ENCODE assay signal across 14 cellular contexts in the genomic region with DNA sequence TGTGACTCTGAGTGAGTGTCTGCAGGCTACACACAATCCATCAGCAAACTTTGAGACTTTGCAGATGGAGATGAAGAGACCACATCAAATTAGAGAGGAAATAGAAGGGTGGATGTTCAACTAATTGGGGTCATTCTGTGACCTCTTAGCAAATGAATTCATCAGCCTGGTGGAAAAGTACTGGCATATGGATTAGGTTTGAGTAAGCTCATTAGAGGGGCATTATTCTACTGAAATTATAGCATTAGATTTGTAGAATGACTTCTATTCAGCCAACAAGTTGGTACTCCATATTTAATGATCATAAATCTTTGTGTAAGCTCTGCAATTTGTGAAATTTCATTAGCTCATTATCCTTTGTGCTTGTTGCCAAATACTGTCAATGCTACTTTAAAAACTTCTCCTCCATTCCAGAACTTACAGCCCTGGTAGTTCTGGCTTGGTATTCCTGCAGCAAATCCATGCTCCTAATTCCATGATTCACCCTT.
DNase-seq lines count a peak whose midpoint lies in the region; ATAC-seq and TF ChIP-seq lines count a peak whose summit lies in the region.
"Had no signal": no experiment of that assay in that cellular context is flagged by ENCODE, and none has a peak within 500 bp of the region (broad histone marks: within the 10 kb centered on the region; RNA-seq: fewer than 3 reads in every experiment).

No MANE protein-coding gene starts in this region.

- peak overlapping the region; percentile 66 for H3K4me2 ChIP-seq in KMS-11

- ATAC-seq in activated naive CD4-positive, alpha-beta T cell treated with anti-CD3 and anti-CD28 coated beads, Interleukin-2, amount 50 U/mL, for 72 hours = no peak
- ATAC-seq in GM19452 (IDR thresholded peaks at IDR 0.05; ENCODE audit: unreplicated experiment) = no peak

- POLR2A ChIA-PET in activated CD4-positive, alpha-beta T cell treated with anti-CD3 and anti-CD28 coated beads, Interleukin-2, amount 10 ng/mL, durations not matched to agents 7 days and 5 days (lab: Charles Lee) = no interaction called here

- H3K27ac Mint-ChIP-seq in activated CD4-positive, alpha-beta T cell treated with anti-CD3 and anti-CD28 coated beads, Interleukin-2, amount 10 ng/mL, durations not matched to agents 7 days and 5 days = peak overlapping the region; percentile 93
- H3K27ac Mint-ChIP-seq in activated naive CD4-positive, alpha-beta T cell treated with anti-CD3 and anti-CD28 coated beads, Interleukin-2, amount 50 U/mL, for 72 hours = peak overlapping the region; percentile 96 to 97

- CTCF ChIA-PET in activated CD4-positive, alpha-beta T cell treated with anti-CD3 and anti-CD28 coated beads, Interleukin-2, amount 10 ng/mL, durations not matched to agents 7 days and 5 days (lab: Charles Lee) = interaction anchor here (0.7 to 1.8 kb wide), 4 partner anchors 8 to 71 kb away, joined by 3 to 10 read pairs (median 4); no protein-coding TSS in a partner anchor

- H3K79me2 ChIP-seq in KMS-11 (ENCODE audit: insufficient read depth, low read depth) = no peaks in the 10 kb centered on the region

- H3K36me3 Mint-ChIP-seq in activated CD4-positive, alpha-beta T cell treated with anti-CD3 and anti-CD28 coated beads, Interleukin-2, amount 10 ng/mL, durations not matched to agents 7 days and 5 days (ENCODE audit: low read depth) = peaks cover 31% of the 10 kb centered on the region
- peaks cover 55 to 88% of the 10 kb centered on the region in 2 donors for H3K36me3 Mint-ChIP-seq in activated naive CD4-positive, alpha-beta T cell treated with anti-CD3 and anti-CD28 coated beads, Interleukin-2, amount 50 U/mL, for 72 hours
- H3K36me3 Mint-ChIP-seq: IgD-negative memory B cell had no signal

- peaks cover 87% of the 10 kb centered on the region for H3K4me1 ChIP-seq in KMS-11 (ENCODE audit: low read depth, poor library complexity, severe bottlenecking)
- H3K4me1 ChIP-seq: uterus had no signal

- peaks cover 7% of the 10 kb centered on the region for H3K9me3 Mint-ChIP-seq in activated CD4-positive, alpha-beta T cell treated with anti-CD3 and anti-CD28 coated beads, Interleukin-2, amount 10 ng/mL, durations not matched to agents 7 days and 5 days
- H3K9me3 Mint-ChIP-seq in activated naive CD4-positive, alpha-beta T cell treated with anti-CD3 and anti-CD28 coated beads, Interleukin-2, amount 50 U/mL, for 72 hours = peaks cover 5 to 11% of the 10 kb centered on the region in 2 donors

- no peaks in the 10 kb centered on the region for H4K20me1 ChIP-seq in KMS-11 (ENCODE audit: insufficient read depth)

- no peaks in the 10 kb centered on the region for H3K36me3 ChIP-seq in KMS-11 (ENCODE audit: insufficient read depth)
- H3K36me3 ChIP-seq: uterus had no signal

- peak overlapping the region; percentile 68; the same call in 1 of the 2 replicates for H2AFZ ChIP-seq in KMS-11 (ENCODE audit: low read depth)

- peaks cover 62% of the 10 kb centered on the region for H3K4me1 Mint-ChIP-seq in activated CD4-positive, alpha-beta T cell treated with anti-CD3 and anti-CD28 coated beads, Interleukin-2, amount 10 ng/mL, durations not matched to agents 7 days and 5 days

- H3K4me3 Mint-ChIP-seq in activated CD4-positive, alpha-beta T cell treated with anti-CD3 and anti-CD28 coated beads, Interleukin-2, amount 10 ng/mL, durations not matched to agents 7 days and 5 days = peak overlapping the region; percentile 42

- DNase-seq in activated CD4-positive, alpha-beta T cell treated with anti-CD3 and anti-CD28 coated beads, Interleukin-2, amount 10 ng/mL, durations not matched to agents 7 days and 5 days = no peak
- no peak for DNase-seq in activated CD4-positive, alpha-beta T cell treated with anti-CD3 and anti-CD28 coated beads, Interleukin-2, amount 50 U/mL, for 48 hours
- DNase-seq in activated naive CD4-positive, alpha-beta T cell treated with anti-CD3 and anti-CD28 coated beads, Interleukin-2, amount 50 U/mL, for 72 hours (ENCODE audit: low spot score in 2 of 2) = no peak
- DNase-seq in retina (peak; percentile 62), cerebellar nuclear complex (lab: John Stamatoyannopoulos, UW) (no peak), NCI-H187 treated with DMSO at 0.1 percent for 48 hours (lab: John Stamatoyannopoulos, UW) (no peak)
- DNase-seq: ACHN; activated CD4-positive, alpha-beta T cell treated with anti-CD3 and anti-CD28 coated beads for 1 hour; COR-L47; uterus had no signal

- peak overlapping the region; percentile 95 for H3K27ac ChIP-seq in KMS-11
- H3K27ac ChIP-seq: epithelial cell of prostate, uterus had no signal

- H3K27me3 ChIP-seq in KMS-11 (ENCODE audit: insufficient read depth, low read depth) = no peaks in the 10 kb centered on the region
- H3K27me3 ChIP-seq: uterus had no signal

- no peak overlapping the region for H3K4me3 ChIP-seq in KMS-11 (IDR thresholded peaks at IDR 0.05; ENCODE audit: insufficient read depth, low read depth, low read length)
- H3K4me3 ChIP-seq: uterus had no signal

- H3K27me3 Mint-ChIP-seq in activated CD4-positive, alpha-beta T cell treated with anti-CD3 and anti-CD28 coated beads, Interleukin-2, amount 10 ng/mL, durations not matched to agents 7 days and 5 days = no peaks in the 10 kb centered on the region
- H3K27me3 Mint-ChIP-seq: IgD-negative memory B cell had no signal

- H3K9ac ChIP-seq in KMS-11 = peak overlapping the region; percentile 56; the same call in 1 of the 2 replicates

- no peak for TF ChIP-seq CTCF in KMS-11 (conservative IDR thresholded peaks at IDR 0.05; ENCODE audit: low read depth, low read length)
